8 cellular contexts compared by ENCODE assay signal in the genomic region with DNA sequence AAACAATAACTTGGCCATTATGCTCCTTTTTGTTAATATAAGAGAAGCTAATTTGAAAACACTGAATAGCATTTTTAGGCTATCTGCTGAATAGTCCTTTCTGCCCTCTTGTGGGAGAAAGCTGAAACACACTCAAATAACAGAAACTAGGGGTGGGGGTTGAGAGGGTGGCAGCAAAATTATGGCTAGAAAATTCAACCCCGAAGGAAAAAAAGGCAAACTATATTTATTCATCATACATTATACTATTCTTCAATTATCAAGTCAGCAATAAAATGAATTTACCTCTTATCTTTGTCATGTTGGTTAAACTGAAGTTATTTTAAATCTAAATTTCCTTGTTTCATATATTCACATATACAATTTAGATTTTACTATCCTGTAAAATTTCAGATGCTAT.
A peak's percentile ranks its signal among the peaks of the same experiment; 100 is the strongest.
DNase-seq lines count a peak whose midpoint lies in the region; ATAC-seq and TF ChIP-seq lines count a peak whose summit lies in the region.

No MANE protein-coding gene starts in this region.

- H3K4me3 Mint-ChIP-seq in CD14-positive monocyte, result no peak overlapping the region

- H3K27ac ChIP-seq in VCaP, result no peak overlapping the region
- peak overlapping the region; percentile 19 for H3K27ac ChIP-seq in temporal lobe (ENCODE audit: low read depth, low read length)

- intact Hi-C loops in CD14-positive monocyte (cut with micrococcal nuclease), result loop anchor here in 1 of 2 donors (5.0 kb wide), 1 partner anchor 337 kb away; no protein-coding TSS in a partner anchor

- ATAC-seq in GM18907 (IDR thresholded peaks at IDR 0.05; ENCODE audit: unreplicated experiment), result peak; percentile 60
- ATAC-seq in HG03095 (IDR thresholded peaks at IDR 0.05; ENCODE audit: unreplicated experiment), result no peak
- no peak for ATAC-seq in GM18517 (IDR thresholded peaks at IDR 0.05; ENCODE audit: unreplicated experiment)

- DNase-seq in CD14-positive monocyte (ENCODE audit: low spot score) (no peak), NCI-H1930 (lab: John Stamatoyannopoulos, UW) (peak; percentile 3 to 12), hepatic stellate cell (ENCODE audit: low spot score) (peak; percentile 43)

- H3K27me3 Mint-ChIP-seq in CD14-positive monocyte (ENCODE audit: low read depth in 3 of 3), result no peaks in the 10 kb centered on the region

- TF ChIP-seq CTCF in CD14-positive monocyte (IDR thresholded peaks at IDR 0.05) (peak; percentile 86), VCaP (conservative IDR thresholded peaks at IDR 0.05) (peak; percentile 87)

- no peak overlapping the region for H3K27ac Mint-ChIP-seq in CD14-positive monocyte

- peaks cover 8 to 14% of the 10 kb centered on the region in 2 donors for H3K36me3 Mint-ChIP-seq in CD14-positive monocyte

- H3K4me1 Mint-ChIP-seq in CD14-positive monocyte, result no peaks in the 10 kb centered on the region

- no peaks in the 10 kb centered on the region for H3K9me3 Mint-ChIP-seq in CD14-positive monocyte
